In genomic region chr15:25839638-25840156, GRCh38 we compare ENCODE assay signal across 31 cellular contexts. TPM values are rescaled to one million over a fixed set of nuclear protein-coding genes. Genes with fewer than 3 reads are reported as not detected.
"Had no signal": no experiment of that assay in that cellular context is flagged by ENCODE, and none has a peak within 500 bp of the region (broad histone marks: within the 10 kb centered on the region; RNA-seq: fewer than 3 reads in every experiment).

No MANE protein-coding gene starts in this region.

- H3K27me3 Mint-ChIP-seq: activated CD4-positive, alpha-beta memory T cell treated with anti-CD3 and anti-CD28 coated beads for 36 hours; activated CD4-positive, alpha-beta T cell treated with anti-CD3 and anti-CD28 coated beads for 36 hours; activated CD4-positive, alpha-beta T cell treated with anti-CD3 and anti-CD28 coated beads, Interleukin-2, amount 10 ng/mL, durations not matched to agents 24 days and 14 days; activated CD8-positive, alpha-beta memory T cell treated with anti-CD3 and anti-CD28 coated beads, Interleukin-2, amount 10 ng/mL, durations not matched to agents 7 days and 5 days; activated naive CD4-positive, alpha-beta T cell treated with anti-CD3 and anti-CD28 coated beads, Interleukin-2, amount 50 U/mL, for 24 hours; activated naive CD8-positive, alpha-beta T cell treated with anti-CD3 and anti-CD28 coated beads, Interleukin-2, amount 10 ng/mL, durations not matched to agents 7 days and 5 days; central memory CD8-positive, alpha-beta T cell had no signal

- H3K27me3 ChIP-seq: brain microvascular endothelial cell, esophagus squamous epithelium, gastroesophageal sphincter, hepatocyte had no signal

- ATAC-seq: activated CD4-positive, alpha-beta T cell treated with anti-CD3 and anti-CD28 coated beads for 36 hours; activated CD8-positive, alpha-beta memory T cell treated with anti-CD3 and anti-CD28 coated beads, Interleukin-2, amount 10 ng/mL, durations not matched to agents 7 days and 5 days; activated CD8-positive, alpha-beta T cell treated with anti-CD3 and anti-CD28 coated beads, Interleukin-2, amount 10 ng/mL, durations not matched to agents 7 days and 5 days; gastroesophageal sphincter; heart right ventricle had no signal

- H3K4me3 Mint-ChIP-seq: activated CD4-positive, alpha-beta memory T cell treated with anti-CD3 and anti-CD28 coated beads for 36 hours; activated CD4-positive, alpha-beta T cell treated with anti-CD3 and anti-CD28 coated beads for 36 hours; activated CD4-positive, alpha-beta T cell treated with anti-CD3 and anti-CD28 coated beads, Interleukin-2, amount 10 ng/mL, durations not matched to agents 24 days and 14 days; activated CD8-positive, alpha-beta memory T cell treated with anti-CD3 and anti-CD28 coated beads, Interleukin-2, amount 10 ng/mL, durations not matched to agents 7 days and 5 days; activated CD8-positive, alpha-beta T cell treated with anti-CD3 and anti-CD28 coated beads, Interleukin-2, amount 10 ng/mL, durations not matched to agents 7 days and 5 days; activated naive CD4-positive, alpha-beta T cell treated with anti-CD3 and anti-CD28 coated beads for 36 hours; activated naive CD4-positive, alpha-beta T cell treated with anti-CD3 and anti-CD28 coated beads, Interleukin-2, amount 50 U/mL, for 24 hours; activated naive CD8-positive, alpha-beta T cell treated with anti-CD3 and anti-CD28 coated beads, Interleukin-2, amount 10 ng/mL, durations not matched to agents 7 days and 5 days; activated T-helper 1 cell treated with anti-CD3 and anti-CD28 coated beads, Interleukin-12 subunit alpha, Interleukin-12 subunit beta, Interleukin-2, Interleukin-4 antibody, amounts not matched to agents 30 ng/mL and 10 ng/mL and 1 ng/mL, durations not matched to agents 14 hours and 24 hours and 36 hours; central memory CD8-positive, alpha-beta T cell had no signal

- H3K27ac ChIP-seq: brain microvascular endothelial cell, epithelial cell of prostate, esophagus squamous epithelium, gastroesophageal sphincter, heart right ventricle, hepatocyte had no signal

- H3K4me2 ChIP-seq: hepatocyte had no signal

- DNase-seq: activated CD4-positive, alpha-beta memory T cell treated with anti-CD3 and anti-CD28 coated beads for 36 hours; activated CD4-positive, alpha-beta T cell treated with anti-CD3 and anti-CD28 coated beads for 36 hours; activated CD4-positive, alpha-beta T cell treated with anti-CD3 and anti-CD28 coated beads, Interleukin-2, amount 10 ng/mL, durations not matched to agents 24 days and 14 days; activated CD4-positive, CD25-positive, alpha-beta regulatory T cell; activated CD4-positive, CD25-positive, alpha-beta regulatory T cell treated with anti-CD3 and anti-CD28 coated beads, Interleukin-2, amount 50 U/mL, for 72 hours; activated CD8-positive, alpha-beta memory T cell treated with anti-CD3 and anti-CD28 coated beads, Interleukin-2, amount 10 ng/mL, durations not matched to agents 7 days and 5 days; activated CD8-positive, alpha-beta memory T cell treated with anti-CD3 and anti-CD28 coated beads, Interleukin-2, amount 50 U/mL, for 4 hours; activated CD8-positive, alpha-beta T cell treated with anti-CD3 and anti-CD28 coated beads, Interleukin-2, amount 10 ng/mL, durations not matched to agents 7 days and 5 days; activated effector memory CD4-positive, alpha-beta T cell treated with anti-CD3 and anti-CD28 coated beads, Interleukin-2, amount 50 U/mL, for 16 hours; activated naive CD4-positive, alpha-beta T cell treated with anti-CD3 and anti-CD28 coated beads for 36 hours; activated naive CD8-positive, alpha-beta T cell treated with anti-CD3 and anti-CD28 coated beads, Interleukin-2, amount 10 ng/mL, durations not matched to agents 7 days and 5 days; activated T-cell treated with anti-CD3 and anti-CD28 coated beads, Interleukin-2, amount 50 U/mL, for 1 hour; activated T-cell treated with anti-CD3 and anti-CD28 coated beads, Interleukin-2, amount 50 U/mL, for 48 hours; amniotic stem cell; anterior cingulate cortex; brain microvascular endothelial cell; cortex of kidney; effector CD8-positive, alpha-beta T cell; esophagus squamous epithelium; foreskin melanocyte; heart right ventricle; T-helper 2 cell had no signal

- H3K9me3 Mint-ChIP-seq: activated CD4-positive, alpha-beta memory T cell treated with anti-CD3 and anti-CD28 coated beads for 36 hours; activated CD4-positive, alpha-beta T cell treated with anti-CD3 and anti-CD28 coated beads, Interleukin-2, amount 10 ng/mL, durations not matched to agents 24 days and 14 days; activated naive CD4-positive, alpha-beta T cell treated with anti-CD3 and anti-CD28 coated beads for 36 hours; activated naive CD4-positive, alpha-beta T cell treated with anti-CD3 and anti-CD28 coated beads, Interleukin-2, amount 50 U/mL, for 24 hours; activated naive CD8-positive, alpha-beta T cell treated with anti-CD3 and anti-CD28 coated beads, Interleukin-2, amount 10 ng/mL, durations not matched to agents 7 days and 5 days; activated T-helper 1 cell treated with anti-CD3 and anti-CD28 coated beads, Interleukin-12 subunit alpha, Interleukin-12 subunit beta, Interleukin-2, Interleukin-4 antibody, amounts not matched to agents 30 ng/mL and 10 ng/mL and 1 ng/mL, durations not matched to agents 14 hours and 24 hours and 36 hours; activated T-helper 2 cell treated with anti-CD3 and anti-CD28 coated beads, Interferon-gamma antibody, Interleukin-2, Interleukin-4, amounts not matched to agents 10 μg/mL and 5 μg/mL and 100 μg/mL, durations not matched to agents 14 hours and 24 hours and 36 hours; central memory CD8-positive, alpha-beta T cell had no signal

- H3K9me3 ChIP-seq: esophagus squamous epithelium, gastroesophageal sphincter, heart right ventricle had no signal

- H3K27ac Mint-ChIP-seq: activated CD4-positive, alpha-beta memory T cell treated with anti-CD3 and anti-CD28 coated beads for 36 hours; activated CD4-positive, alpha-beta T cell treated with anti-CD3 and anti-CD28 coated beads for 36 hours; activated CD4-positive, alpha-beta T cell treated with anti-CD3 and anti-CD28 coated beads, Interleukin-2, amount 10 ng/mL, durations not matched to agents 24 days and 14 days; activated CD8-positive, alpha-beta memory T cell treated with anti-CD3 and anti-CD28 coated beads, Interleukin-2, amount 10 ng/mL, durations not matched to agents 7 days and 5 days; activated CD8-positive, alpha-beta T cell treated with anti-CD3 and anti-CD28 coated beads, Interleukin-2, amount 10 ng/mL, durations not matched to agents 7 days and 5 days; activated naive CD4-positive, alpha-beta T cell treated with anti-CD3 and anti-CD28 coated beads for 36 hours; activated naive CD4-positive, alpha-beta T cell treated with anti-CD3 and anti-CD28 coated beads, Interleukin-2, amount 50 U/mL, for 24 hours; activated T-helper 1 cell treated with anti-CD3 and anti-CD28 coated beads, Interleukin-12 subunit alpha, Interleukin-12 subunit beta, Interleukin-2, Interleukin-4 antibody, amounts not matched to agents 30 ng/mL and 10 ng/mL and 1 ng/mL, durations not matched to agents 14 hours and 24 hours and 36 hours; activated T-helper 2 cell treated with anti-CD3 and anti-CD28 coated beads, Interferon-gamma antibody, Interleukin-2, Interleukin-4, amounts not matched to agents 10 μg/mL and 5 μg/mL and 100 μg/mL, durations not matched to agents 14 hours and 24 hours and 36 hours had no signal

- H3K4me3 ChIP-seq: esophagus squamous epithelium, gastroesophageal sphincter, heart right ventricle, hepatocyte had no signal

- H3K36me3 ChIP-seq: brain microvascular endothelial cell, esophagus squamous epithelium, gastroesophageal sphincter, heart right ventricle had no signal

RNA-seq across cellular contexts. Expression of gene ATP10A, which starts 23.4 kb away (rescaled TPM):
- total RNA-seq: dermis microvascular lymphatic vessel endothelial cell, endothelial cell of umbilical vein had no signal
